ENCODE assay signal across 8 cellular contexts in genomic region chr6:31355540-31355988, GRCh38. TPM values are rescaled to one million over a fixed set of nuclear protein-coding genes. Genes with fewer than 3 reads are reported as not detected.
DNase-seq lines count a peak whose midpoint lies in the region; ATAC-seq and TF ChIP-seq lines count a peak whose summit lies in the region.

No MANE protein-coding gene starts in this region.

- POLR2A ChIA-PET in T-cell (lab: Charles Lee) = no interaction called here

- H3K9me3 Mint-ChIP-seq in Calu3 (ENCODE audit: low read depth, unreplicated experiment) (no peaks in the 10 kb centered on the region), T-cell (no peaks in the 10 kb centered on the region), progenitor cell of endocrine pancreas (ENCODE audit: low read depth) (no peaks in the 10 kb centered on the region)

- H3K36me3 Mint-ChIP-seq in Calu3 (ENCODE audit: insufficient read depth, unreplicated experiment) (peaks cover 37% of the 10 kb centered on the region), T-cell (peaks cover 41% of the 10 kb centered on the region), progenitor cell of endocrine pancreas (ENCODE audit: insufficient read depth) (no peaks in the 10 kb centered on the region)

- H3K4me3 ChIP-seq in epithelial cell of proximal tubule (ENCODE audit: low read depth, low read length) = peak overlapping the region; percentile 76

- intact Hi-C loops in Calu3 (cut with micrococcal nuclease; ENCODE audit: unreplicated experiment) = no loop called here

- CTCF ChIA-PET in Calu3 (lab: Charles Lee) = interaction anchor here (1.0 kb wide), 1 partner anchor 11 kb away, joined by 4 read pairs; no protein-coding TSS in a partner anchor
- CTCF ChIA-PET in T-cell (lab: Charles Lee) = no interaction called here

- TSS peak; percentile 60 for BruUV-seq in Calu3 (replicated peaks; lab: Mats Ljungman, UMichigan)

- H3K27ac Mint-ChIP-seq in Calu3 (ENCODE audit: unreplicated experiment) (no peak overlapping the region), T-cell (peak overlapping the region; percentile 90 to 92), progenitor cell of endocrine pancreas (no peak overlapping the region)

- no peak for ATAC-seq in T-cell (replicated peaks in 1 of 4)
- no peak for ATAC-seq in HG03571 (IDR thresholded peaks at IDR 0.05; ENCODE audit: unreplicated experiment)
- no peak for ATAC-seq in GM19351 (IDR thresholded peaks at IDR 0.05; ENCODE audit: unreplicated experiment)

- no peaks in the 10 kb centered on the region for H3K4me1 Mint-ChIP-seq in Calu3 (ENCODE audit: low read depth, unreplicated experiment)
- peaks cover 65 to 78% (median 73%) of the 10 kb centered on the region in 3 donors for H3K4me1 Mint-ChIP-seq in T-cell
- H3K4me1 Mint-ChIP-seq in progenitor cell of endocrine pancreas (ENCODE audit: low read depth) = peaks cover 2% of the 10 kb centered on the region

- H3K27me3 Mint-ChIP-seq in Calu3 (ENCODE audit: unreplicated experiment) (peaks cover 66% of the 10 kb centered on the region), T-cell (no peaks in the 10 kb centered on the region), progenitor cell of endocrine pancreas (peaks cover 80% of the 10 kb centered on the region)

- DNase-seq in Calu3 (no peak), T-cell (peak in 1 of 34 experiments; percentile 7), epithelial cell of proximal tubule (ENCODE audit: low read depth) (no peak), progenitor cell of endocrine pancreas (ENCODE audit: low spot score, unreplicated experiment) (no peak), NCI-H146 (lab: John Stamatoyannopoulos, UW) (no peak), DMS 273 treated with DMSO at 0.1 percent for 48 hours (lab: John Stamatoyannopoulos, UW) (no peak)

- H3K4me3 Mint-ChIP-seq in Calu3 (ENCODE audit: low read depth, unreplicated experiment) (peak overlapping the region; percentile 80), T-cell (peak overlapping the region; percentile 92 to 99 (median 96)), progenitor cell of endocrine pancreas (ENCODE audit: low read depth) (peak overlapping the region; percentile 83)

- TF ChIP-seq CTCF in Calu3 (IDR thresholded peaks at IDR 0.05; ENCODE audit: unreplicated experiment) (no peak), epithelial cell of proximal tubule (conservative IDR thresholded peaks at IDR 0.05; ENCODE audit: low read depth, low read length) (no peak), progenitor cell of endocrine pancreas (IDR thresholded peaks at IDR 0.05; ENCODE audit: unreplicated experiment) (no peak)

RNA-seq across cellular contexts. Expression of gene HLA-B, which starts 1.4 kb away (rescaled TPM):
- total RNA-seq in Calu3 (2022) = 1,078 and 2,594 TPM in 2 replicates
- total RNA-seq in T-cell = 1,000 to 10,000 TPM; 6,093 to 7,629 (median 6,896) TPM
- 41.2 and 225 TPM in 2 replicates for total RNA-seq in epithelial cell of proximal tubule
- total RNA-seq in progenitor cell of endocrine pancreas = 28.2 and 43.4 TPM in 2 replicates

RNA-seq across cellular contexts. Expression of gene MICA, which starts 47.8 kb away (rescaled TPM):
- 70.2 and 77.1 TPM in 2 replicates for total RNA-seq in Calu3 (2022)
- 10 to 100 TPM in 4 of 5 donors, 1 to 10 TPM in 1; 5.5 to 24.0 (median 14.9) TPM for total RNA-seq in T-cell
- total RNA-seq in epithelial cell of proximal tubule = 25.7 and 46.8 TPM in 2 replicates
- 8.9 and 10.1 TPM in 2 replicates for total RNA-seq in progenitor cell of endocrine pancreas

Comparison
In these comparisons a context has a peak if more than half of its experiments do, and no peak if none do; other contexts are left out.
1. H3K27ac Mint-ChIP-seq: peak in T-cell (2 of 2); none in Calu3 (single experiment) and progenitor cell of endocrine pancreas (single experiment).
2. Peak in every context shown above with its lines, with median percentiles within 50 percentile points of each other: H3K4me3 Mint-ChIP-seq.